In the genomic region with DNA sequence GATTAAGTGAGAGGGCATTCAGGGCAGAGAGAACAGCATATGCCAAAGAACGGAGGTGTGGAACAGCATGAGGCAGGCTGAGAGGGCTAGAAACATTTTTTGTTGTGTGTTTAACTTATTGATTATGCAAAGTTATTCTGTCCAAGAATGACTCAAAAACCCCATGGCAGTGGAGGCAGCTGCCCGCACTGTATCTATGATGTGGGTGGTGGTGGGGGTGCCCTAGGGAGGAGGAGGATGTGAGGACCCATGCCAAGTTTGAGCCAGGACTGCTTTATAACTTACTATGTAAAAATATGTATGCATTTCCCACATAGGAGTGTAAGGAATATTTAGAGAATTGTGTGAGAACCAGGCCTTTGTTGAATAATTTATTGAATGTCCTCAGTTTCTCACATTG, we compare ENCODE assay signal across 7 cellular contexts.
"Had no signal": no experiment of that assay in that cellular context is flagged by ENCODE, and none has a peak within 500 bp of the region (broad histone marks: within the 10 kb centered on the region; RNA-seq: fewer than 3 reads in every experiment).

No MANE protein-coding gene starts in this region.

- DNase-seq: IMR-90, KBM-7, KG1 had no signal

- H3K4me3 Mint-ChIP-seq: IgD-negative memory B cell had no signal

- ATAC-seq: HepG2 had no signal

- H3K36me3 Mint-ChIP-seq: IgD-negative memory B cell had no signal

- FAIRE-seq: HepG2, HTR-8/SVneo had no signal

- H3K27ac Mint-ChIP-seq: IgD-negative memory B cell had no signal

- H3K27ac ChIP-seq: HL-60 had no signal
